Comparison of ENCODE assay signal across 1 cellular context in genomic region chr15:70087708-70088352, GRCh38.
TF ChIP-seq lines count a peak whose summit lies in the region.

No MANE protein-coding gene starts in this region.

TF ChIP-seq in H1, 55 proteins besides CTCF, POLR2A, EP300 and RAD21:
- TF ChIP-seq CEBPB (IDR thresholded peaks at IDR 0.05; ENCODE audit: low read depth, low read length) (peak; percentile 89), TBP (IDR thresholded peaks at IDR 0.05; ENCODE audit: low read depth, low read length) (no peak)
